ENCODE assay signal across 23 cellular contexts in the genomic region with DNA sequence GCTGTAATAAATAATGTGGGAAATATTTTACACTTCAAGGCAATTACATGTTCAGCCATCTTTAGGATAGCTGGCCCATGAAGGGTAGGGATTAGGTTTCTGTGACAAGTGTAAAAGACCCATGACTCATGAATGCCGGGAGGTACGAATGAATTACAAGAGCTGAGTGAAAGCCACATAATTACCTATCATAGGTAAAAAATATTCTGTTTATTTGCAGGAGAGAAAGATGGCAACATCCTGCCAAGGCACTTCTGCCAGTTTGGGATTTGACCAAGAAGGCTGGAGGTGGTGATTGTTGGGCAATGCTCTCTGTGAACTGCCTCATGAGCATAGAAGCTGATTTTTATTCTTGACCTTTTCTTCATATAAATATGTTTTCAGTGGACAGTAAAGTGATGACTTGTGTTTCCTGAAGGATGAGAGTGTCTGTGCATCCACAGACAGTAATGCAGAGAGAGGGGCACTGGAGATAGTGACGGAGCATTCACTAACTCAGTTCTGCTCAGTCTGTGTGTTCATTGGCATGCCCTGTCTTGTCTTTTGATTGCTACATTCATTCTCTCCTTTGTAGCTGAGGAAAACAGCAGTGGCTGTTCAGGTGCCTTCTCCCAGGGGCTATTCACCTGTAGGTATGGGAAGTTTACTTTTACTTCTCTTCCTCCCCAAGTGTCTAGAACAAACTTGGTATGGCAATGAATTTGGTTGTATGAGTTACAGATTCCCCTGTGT.
DNase-seq lines count a peak whose midpoint lies in the region; TF ChIP-seq lines count a peak whose summit lies in the region.
"Had no signal": no experiment of that assay in that cellular context is flagged by ENCODE, and none has a peak within 500 bp of the region (broad histone marks: within the 10 kb centered on the region; RNA-seq: fewer than 3 reads in every experiment).

No MANE protein-coding gene starts in this region.

- dilution Hi-C loops in mammary epithelial cell (cut with HindIII; ENCODE audit: low sequenced_read_pairs): no loop called here

- H3K79me1 ChIP-seq in trophoblast cell (ENCODE audit: low read length): no peaks in the 10 kb centered on the region

- peaks cover 14% of the 10 kb centered on the region for H3K4me1 ChIP-seq in mammary epithelial cell (ENCODE audit: insufficient read depth, low read length)
- no peaks in the 10 kb centered on the region for H3K4me1 ChIP-seq in trophoblast cell (ENCODE audit: control insufficient read depth in 1 of 2, insufficient read depth in 2 of 2, low read length in 2 of 2)
- H3K4me1 ChIP-seq: BLaER1, pancreas had no signal

- H3K27ac ChIP-seq in mammary epithelial cell (ENCODE audit: insufficient read depth, low read depth, low read length) (peak overlapping the region; percentile 53), trophoblast cell (ENCODE audit: low read depth, low read length) (no peak overlapping the region)
- H3K27ac ChIP-seq: BLaER1, pancreas had no signal

- no peak overlapping the region for H3K9ac ChIP-seq in mammary epithelial cell (ENCODE audit: insufficient read depth, low read length)
- H3K9ac ChIP-seq in trophoblast cell (ENCODE audit: low read length): no peak overlapping the region
- H3K9ac ChIP-seq: BLaER1 had no signal

- H4K8ac ChIP-seq in trophoblast cell (ENCODE audit: low read depth, low read length): no peak overlapping the region

- no peak overlapping the region for H4K12ac ChIP-seq in trophoblast cell (ENCODE audit: low read depth, low read length)

- peak overlapping the region; percentile 12 for H2AFZ ChIP-seq in mammary epithelial cell (ENCODE audit: low read depth, low read length)
- no peak overlapping the region for H2AFZ ChIP-seq in trophoblast cell (ENCODE audit: insufficient read depth, low read length, poor library complexity)

- intact Hi-C loops in mammary epithelial cell (cut with micrococcal nuclease): no loop called here

- H3K4me3 ChIP-seq in mammary epithelial cell (replicated peaks in 1 of 3; ENCODE audit: insufficient read depth in 1 of 3, low read depth in 2 of 3, low read length in 3 of 3) (peak overlapping the region in 2 of 3 experiments; percentile 4 to 19), trophoblast cell (ENCODE audit: low read depth, low read length) (no peak overlapping the region)
- H3K4me3 ChIP-seq: BLaER1, GM12878, pancreas had no signal

- H3K4me2 ChIP-seq in mammary epithelial cell (ENCODE audit: insufficient read depth, low read depth, low read length): peak overlapping the region; percentile 79
- H3K4me2 ChIP-seq in trophoblast cell (ENCODE audit: low read length): no peak overlapping the region
- H3K4me2 ChIP-seq: BLaER1 had no signal

- in situ Hi-C loops in mammary epithelial cell (cut with MboI; ENCODE audit: low sequenced_read_pairs in 2 of 2): no loop called here

- no peaks in the 10 kb centered on the region for H4K20me1 ChIP-seq in mammary epithelial cell (ENCODE audit: insufficient read depth, low read length)
- H4K20me1 ChIP-seq: BLaER1 had no signal

- H2AK5ac ChIP-seq in trophoblast cell (ENCODE audit: low read length): no peak overlapping the region

- H3K14ac ChIP-seq in trophoblast cell (ENCODE audit: low read length): no peak overlapping the region

- no peak overlapping the region for H3K4ac ChIP-seq in trophoblast cell (ENCODE audit: low read depth, low read length)

- H4K91ac ChIP-seq in trophoblast cell (ENCODE audit: low read depth, low read length): no peak overlapping the region

- TF ChIP-seq CTCF in mammary epithelial cell (conservative IDR thresholded peaks at IDR 0.05 in 1 of 2, IDR thresholded peaks at IDR 0.05 in 1 of 2; ENCODE audit: extremely low read depth in 1 of 2, insufficient read depth in 1 of 2, low read depth in 1 of 2, low read length in 2 of 2): no peak

- BruUV-seq in mammary epithelial cell (replicated peaks; lab: Mats Ljungman, UMichigan): no TSS peak

- H3K27me3 ChIP-seq in mammary epithelial cell (ENCODE audit: insufficient read depth, low read length) (no peaks in the 10 kb centered on the region), trophoblast cell (ENCODE audit: insufficient read depth, low read length) (no peaks in the 10 kb centered on the region)
- H3K27me3 ChIP-seq: BLaER1, pancreas had no signal

- no peak overlapping the region for H2BK12ac ChIP-seq in trophoblast cell (ENCODE audit: low read length)

- CTCF ChIA-PET in mammary epithelial cell (lab: Charles Lee; ENCODE audit: low non-redundant PET): no interaction called here

- DNase-seq in H4 (ENCODE audit: low spot score): peak; percentile 29
- peak; percentile 60 for DNase-seq in NCI-H2107 treated with DMSO at 0.1 percent for 48 hours (lab: John Stamatoyannopoulos, UW; ENCODE audit: unreplicated experiment)
- peak; percentile 69 for DNase-seq in mammary epithelial cell
- DNase-seq in trophoblast cell: no peak
- no peak for DNase-seq in cortex of kidney (lab: John Stamatoyannopoulos, UW)
- DNase-seq in activated naive CD4-positive, alpha-beta T cell treated with Interleukin-2 at 50 U/mL for 16 hours: no peak
- DNase-seq in DMS79 (lab: John Stamatoyannopoulos, UW): no peak
- no peak for DNase-seq in NCI-H2171 (lab: John Stamatoyannopoulos, UW)
- DNase-seq: activated CD4-positive, CD25-positive, alpha-beta regulatory T cell; activated CD8-positive, alpha-beta memory T cell treated with anti-CD3 and anti-CD28 coated beads, Interleukin-2, amount 10 ng/mL, durations not matched to agents 7 days and 5 days; activated naive CD4-positive, alpha-beta T cell treated with anti-CD3 and anti-CD28 coated beads, Interleukin-2, amount 50 U/mL, for 16 hours; amygdala; COR-L47; effector memory CD4-positive, alpha-beta T cell; foreskin melanocyte; left cardiac atrium; NCI-H1092; NCI-H2081 treated with DMSO at 0.1 percent for 48 hours; pancreas; stimulated activated CD4-positive, alpha-beta T cell treated with anti-CD3 and anti-CD28 coated beads, Interleukin-4, amount 100 ng/mL, for 1 hour; T-helper 1 cell had no signal

- H2BK5ac ChIP-seq in trophoblast cell (ENCODE audit: low read depth, low read length, poor library complexity): no peak overlapping the region

- H3K18ac ChIP-seq in trophoblast cell (ENCODE audit: low read length): no peak overlapping the region

- H3K79me2 ChIP-seq in mammary epithelial cell (ENCODE audit: insufficient read depth, low read length) (no peaks in the 10 kb centered on the region), trophoblast cell (ENCODE audit: control insufficient read depth, insufficient read depth, low read length, poor library complexity) (no peaks in the 10 kb centered on the region)

- 0% methylated on average over 3 of the region's 3 CpGs for WGBS in mammary epithelial cell (ENCODE audit: low coverage, missing lambda C conversion rate)
- WGBS in trophoblast cell (ENCODE audit: extremely low coverage, insufficient coverage, insufficient read length): no CpG with 5 or more reads among the region's 3 CpGs

- H3K36me3 ChIP-seq in mammary epithelial cell (ENCODE audit: insufficient read depth, low read length) (no peaks in the 10 kb centered on the region), trophoblast cell (ENCODE audit: control insufficient read depth in 1 of 2, insufficient read depth in 2 of 2, low read length in 2 of 2) (no peaks in the 10 kb centered on the region)
- H3K36me3 ChIP-seq: BLaER1, pancreas had no signal

- H3K23ac ChIP-seq in trophoblast cell (ENCODE audit: low read length): peak overlapping the region; percentile 85

- no peak overlapping the region for H2BK120ac ChIP-seq in trophoblast cell (ENCODE audit: insufficient read depth, low read length, poor library complexity)

- H3K9me3 ChIP-seq in mammary epithelial cell (replicated peaks; ENCODE audit: insufficient read depth, low read length): no peaks in the 10 kb centered on the region
- no peaks in the 10 kb centered on the region for H3K9me3 ChIP-seq in trophoblast cell (ENCODE audit: insufficient read depth, low read depth, low read length)
- H3K9me3 ChIP-seq: BLaER1, pancreas had no signal

Comparison
In these comparisons a context has a peak if more than half of its experiments do, and no peak if none do; other contexts are left out.
1. DNase-seq: peak in H4 (single experiment), NCI-H2107 treated with DMSO at 0.1 percent for 48 hours (single experiment) and mammary epithelial cell (single experiment); none in trophoblast cell (0 of 2), cortex of kidney (single experiment), activated naive CD4-positive, alpha-beta T cell treated with Interleukin-2 at 50 U/mL for 16 hours (single experiment), DMS79 (single experiment) and NCI-H2171 (single experiment).